35 cellular contexts compared by ENCODE assay signal in the genomic region with DNA sequence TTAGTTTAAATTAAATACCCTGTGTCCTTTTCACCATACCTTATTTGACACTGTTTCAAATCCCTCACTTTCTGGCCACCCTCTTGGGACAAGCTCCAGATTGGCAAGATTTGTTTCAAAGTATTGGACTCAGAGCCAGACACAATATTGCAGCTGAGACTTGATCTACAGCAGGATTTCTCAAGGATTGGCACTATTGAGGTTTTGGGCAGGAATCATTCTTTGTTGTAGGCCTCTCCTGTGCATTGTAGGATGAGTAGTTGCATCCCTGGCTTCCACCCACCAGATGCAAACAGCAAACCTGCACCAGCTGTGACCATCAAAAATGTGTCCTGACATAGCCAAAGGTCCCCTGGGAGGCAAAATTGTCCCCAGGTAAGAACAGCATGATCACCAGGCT.
"Had no signal": no experiment of that assay in that cellular context is flagged by ENCODE, and none has a peak within 500 bp of the region (broad histone marks: within the 10 kb centered on the region; RNA-seq: fewer than 3 reads in every experiment).

No MANE protein-coding gene starts in this region.

- H3K9me3 ChIP-seq: MG63 had no signal

- DNase-seq: Kasumi-1, MG63, MM.1S, MV-4-11, NCI-H1048, NCI-H1092, NCI-H1092 treated with DMSO at 0.1 percent for 48 hours, NCI-H1105, NCI-H1105 treated with DMSO at 0.1 percent for 48 hours, NCI-H1417, NCI-H1417 treated with DMSO at 0.1 percent for 48 hours, NCI-H1436, NCI-H1436 treated with DMSO at 0.1 percent for 48 hours, NCI-H146, NCI-H1694, NCI-H1694 treated with DMSO at 0.1 percent for 48 hours, NCI-H187, NCI-H187 treated with DMSO at 0.1 percent for 48 hours, NCI-H1930, NCI-H2029, NCI-H2029 treated with DMSO at 0.1 percent for 48 hours, NCI-H2081, NCI-H2081 treated with DMSO at 0.1 percent for 48 hours, NCI-H2107, NCI-H2171, NCI-H2171 treated with DMSO at 0.1 percent for 48 hours, NCI-H2227 treated with DMSO at 0.1 percent for 48 hours, NCI-H226, NCI-H345, NCI-H446, NCI-H446 treated with DMSO at 0.1 percent for 48 hours, NCI-H510A, NCI-H510A treated with DMSO at 0.1 percent for 48 hours, NCI-H524, NCI-H524 treated with DMSO at 0.1 percent for 48 hours had no signal

- H3K4me3 ChIP-seq: MG63 had no signal

- H3K36me3 ChIP-seq: MG63 had no signal
